Comparison of ENCODE assay signal across 32 cellular contexts in genomic region chr4:80104927-80105326, GRCh38.
"Had no signal": no experiment of that assay in that cellular context is flagged by ENCODE, and none has a peak within 500 bp of the region (broad histone marks: within the 10 kb centered on the region; RNA-seq: fewer than 3 reads in every experiment).

No MANE protein-coding gene starts in this region.

- H3K27ac ChIP-seq: ascending aorta, breast epithelium, cardiac muscle cell, colonic mucosa, epithelial cell of prostate, esophagus squamous epithelium, gastroesophageal sphincter, heart right ventricle, VCaP had no signal

- H3K4me3 ChIP-seq: ascending aorta, breast epithelium, cardiac muscle cell, colonic mucosa, esophagus squamous epithelium, gastroesophageal sphincter, heart right ventricle had no signal

- H3K9me3 ChIP-seq: ascending aorta, colonic mucosa had no signal

- FAIRE-seq: endometrium, endothelial cell of umbilical vein had no signal

- H3K4me1 ChIP-seq: ascending aorta, breast epithelium, colonic mucosa, esophagus squamous epithelium, gastroesophageal sphincter had no signal

- H3K27me3 ChIP-seq: ascending aorta, breast epithelium, cardiac muscle cell, colonic mucosa, esophagus squamous epithelium, gastroesophageal sphincter, heart right ventricle had no signal

- H3K36me3 ChIP-seq: ascending aorta, breast epithelium, cardiac muscle cell, colonic mucosa, esophagus squamous epithelium, gastroesophageal sphincter, heart right ventricle had no signal

- DNase-seq: activated CD4-positive, alpha-beta memory T cell treated with anti-CD3 and anti-CD28 coated beads, Interleukin-2, amount 10 ng/mL, durations not matched to agents 7 days and 5 days; activated CD4-positive, alpha-beta T cell treated with anti-CD3 and anti-CD28 coated beads for 1 hour; activated CD4-positive, alpha-beta T cell treated with anti-CD3 and anti-CD28 coated beads for 4 hours; activated CD4-positive, alpha-beta T cell treated with anti-CD3 and anti-CD28 coated beads, Interleukin-2, amount 10 ng/mL, durations not matched to agents 7 days and 5 days; activated CD4-positive, alpha-beta T cell treated with anti-CD3 and anti-CD28 coated beads, Interleukin-2, amount 50 U/mL, for 4 hours; activated CD8-positive, alpha-beta memory T cell treated with anti-CD3 and anti-CD28 coated beads, Interleukin-2, amount 50 U/mL, for 48 hours; activated gamma-delta T cell; activated naive CD4-positive, alpha-beta T cell; activated naive CD4-positive, alpha-beta T cell treated with anti-CD3 and anti-CD28 coated beads, Interleukin-2, amount 10 ng/mL, durations not matched to agents 7 days and 5 days; activated naive CD8-positive, alpha-beta T cell treated with anti-CD3 and anti-CD28 coated beads, Interleukin-2, amount 10 ng/mL, durations not matched to agents 7 days and 5 days; activated T-cell treated with anti-CD3 and anti-CD28 coated beads for 4 hours; activated T-cell treated with anti-CD3 and anti-CD28 coated beads, Interleukin-2, amount 50 U/mL, for 24 hours; activated T-cell treated with anti-CD3 and anti-CD28 coated beads, Interleukin-2, amount 50 U/mL, for 72 hours; central memory CD4-positive, alpha-beta T cell; cerebellar nuclear complex; colonic mucosa; effector CD8-positive, alpha-beta T cell; esophagus squamous epithelium; foreskin melanocyte; heart right ventricle; T-helper 17 cell; T1000 had no signal

- ATAC-seq: activated naive CD4-positive, alpha-beta T cell treated with anti-CD3 and anti-CD28 coated beads, Interleukin-2, amount 50 U/mL, for 72 hours; activated T-cell treated with anti-CD3 and anti-CD28 coated beads, Interleukin-2, amount 50 U/mL, for 72 hours; gastroesophageal sphincter; heart right ventricle; T-helper 17 cell; WTC11 had no signal
